In the genomic region with DNA sequence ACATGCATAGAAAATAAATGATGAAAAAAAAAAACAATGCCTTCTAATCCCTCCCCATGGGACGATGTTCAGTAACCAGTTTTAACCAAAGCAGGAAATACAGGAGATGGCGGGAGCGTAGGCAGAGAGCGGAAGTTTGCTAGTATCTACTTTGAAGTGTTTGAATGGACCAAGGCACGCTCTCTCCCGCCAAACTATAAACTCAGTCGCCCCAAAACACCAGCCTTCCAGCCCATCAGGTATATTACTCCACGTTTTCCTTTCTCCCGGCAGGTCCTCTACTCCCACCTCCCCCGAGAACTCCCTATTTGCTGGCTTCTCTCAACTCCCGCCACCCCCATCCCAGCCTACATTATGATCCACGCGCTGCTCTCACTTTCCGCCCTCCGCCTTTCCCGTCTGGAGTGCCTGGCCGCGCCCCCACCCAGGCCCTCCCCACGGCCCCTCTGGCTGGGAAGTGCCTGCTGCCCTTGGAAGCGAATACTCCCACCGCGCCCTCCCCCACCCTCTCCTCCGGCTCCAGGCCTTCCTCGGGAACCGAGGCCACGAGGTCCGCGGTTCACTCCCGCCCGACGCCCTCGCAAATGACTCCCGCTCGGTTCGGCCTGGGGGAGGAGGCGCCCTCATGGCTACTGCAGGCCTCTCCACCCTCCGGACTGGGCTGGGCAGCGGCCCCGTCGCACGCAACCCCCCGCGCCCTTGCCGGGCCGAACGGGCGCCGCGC, we compare ENCODE assay signal across 8 cellular contexts. TPM values are rescaled to one million over a fixed set of nuclear protein-coding genes. Genes with fewer than 3 reads are reported as not detected.
DNase-seq lines count a peak whose midpoint lies in the region; ATAC-seq and TF ChIP-seq lines count a peak whose summit lies in the region.

No MANE protein-coding gene starts in this region.

- no peaks in the 10 kb centered on the region for H3K9me3 Mint-ChIP-seq in T-cell

- H3K36me3 Mint-ChIP-seq in T-cell, result peaks cover 8% of the 10 kb centered on the region

- POLR2A ChIA-PET in T-cell (lab: Charles Lee), result interaction anchor here in 1 of 2 donors (0.6 kb wide), 1 partner anchor 10 kb away, joined by 6 read pairs; no protein-coding TSS in a partner anchor

- ATAC-seq in HG02852 (IDR thresholded peaks at IDR 0.05; ENCODE audit: unreplicated experiment), result peak; percentile 26
- ATAC-seq in T-cell (replicated peaks in 1 of 4), result peak; percentile 3 to 21 (median 13)
- ATAC-seq in GM21367 (IDR thresholded peaks at IDR 0.05; ENCODE audit: unreplicated experiment), result no peak

- H3K27ac Mint-ChIP-seq in T-cell, result peak overlapping the region; percentile 95 to 97

- peaks cover 47 to 54% (median 52%) of the 10 kb centered on the region in 3 donors for H3K4me1 Mint-ChIP-seq in T-cell

- peak overlapping the region; percentile 97 to 99 (median 99) for H3K4me3 Mint-ChIP-seq in T-cell

- CTCF ChIA-PET in T-cell (lab: Charles Lee), result interaction anchor here in 1 of 2 donors (0.8 to 1.4 kb wide), 3 partner anchors 32 to 110 kb away, joined by 4 to 10 read pairs (median 4); no protein-coding TSS in a partner anchor

- H3K27me3 Mint-ChIP-seq in T-cell, result peaks cover 0 to under 1% of the 10 kb centered on the region in 2 donors

- 0 out of 3 replicates have a peak, but pooled peaks have one; percentile 6 for TF ChIP-seq CTCF in GM12872 (IDR thresholded peaks at IDR 0.05; ENCODE audit: insufficient read depth, low read depth, low read length)

- DNase-seq in NCI-H1417 treated with DMSO at 0.1 percent for 48 hours (lab: John Stamatoyannopoulos, UW) (peak; percentile 3), T-cell (peak in 22 of 34 experiments; percentile 1 to 28 (median 10)), anterior cingulate cortex (lab: John Stamatoyannopoulos, UW) (peak in 52 of 58 donors; percentile 8 to 77 (median 46)), hepatic stellate cell (ENCODE audit: low spot score) (peak; percentile 50), renal cortical epithelial cell (ENCODE audit: low read depth) (peak; percentile 40)

RNA-seq across cellular contexts. Expression of gene DHX15, which starts 0.7 kb away (rescaled TPM):
- total RNA-seq in T-cell (100 to 1,000 TPM; 116 to 174 (median 121) TPM), renal cortical epithelial cell (159 and 240 TPM in 2 replicates)
